In the genomic region with DNA sequence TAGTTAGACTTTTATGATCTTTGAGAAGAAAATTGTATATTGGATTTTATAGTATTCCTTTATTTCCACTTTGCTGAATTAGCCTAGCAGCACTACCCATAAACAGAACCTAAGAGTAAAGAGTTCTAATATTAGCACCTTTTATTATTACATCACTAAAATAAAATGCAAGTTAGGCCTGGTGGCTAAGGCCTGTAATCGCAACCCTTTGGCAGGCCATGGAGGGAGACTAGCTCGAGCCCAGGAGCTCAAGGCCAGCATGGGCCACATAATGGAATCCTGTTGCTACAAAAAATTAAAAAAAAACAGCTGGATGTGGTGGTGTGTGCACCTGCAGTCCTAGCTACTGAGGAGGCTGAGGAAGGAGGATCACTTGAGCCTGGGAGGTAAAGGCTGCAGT, we compare ENCODE assay signal across 15 cellular contexts.
A peak's percentile ranks its signal among the peaks of the same experiment; 100 is the strongest.
DNase-seq lines count a peak whose midpoint lies in the region; ATAC-seq and TF ChIP-seq lines count a peak whose summit lies in the region.
"Had no signal": no experiment of that assay in that cellular context is flagged by ENCODE, and none has a peak within 500 bp of the region (broad histone marks: within the 10 kb centered on the region; RNA-seq: fewer than 3 reads in every experiment).

No MANE protein-coding gene starts in this region.

- no peak overlapping the region for H2BK12ac ChIP-seq in H9 (ENCODE audit: insufficient read length, low read depth, low read length)

- no peaks in the 10 kb centered on the region for H3K4me1 Mint-ChIP-seq in H9

- no peak overlapping the region for H3K4me3 Mint-ChIP-seq in H9

- H4K8ac ChIP-seq in H9 (replicated peaks; ENCODE audit: insufficient read length, low read depth, low read length) = no peak overlapping the region

- no peak overlapping the region for H4K5ac ChIP-seq in H9 (ENCODE audit: insufficient read length, low read depth, low read length)

- H2AFZ ChIP-seq in H9 (ENCODE audit: low read length) = no peak overlapping the region

- no peaks in the 10 kb centered on the region for H3K9me3 Mint-ChIP-seq in H9

- no peak overlapping the region for H3K23ac ChIP-seq in H9 (ENCODE audit: insufficient read length, low read depth, low read length)

- H3K27ac ChIP-seq in H9 (ENCODE audit: insufficient read length, low read depth, low read length) = no peak overlapping the region
- H3K27ac ChIP-seq: BLaER1, Peyer's patch had no signal

- no peak overlapping the region for H2AK5ac ChIP-seq in H9 (ENCODE audit: insufficient read length, low read length)

- no peaks in the 10 kb centered on the region for H3K23me2 ChIP-seq in H9 (ENCODE audit: insufficient read length, low read depth, low read length, poor library complexity, severe bottlenecking)

- no peaks in the 10 kb centered on the region for H3K9me3 ChIP-seq in H9 (ENCODE audit: control insufficient read depth, low read depth, low read length)
- H3K9me3 ChIP-seq: BLaER1, Peyer's patch had no signal

- H2BK15ac ChIP-seq in H9 (ENCODE audit: low read depth, low read length) = no peak overlapping the region

- H3K18ac ChIP-seq in H9 (ENCODE audit: insufficient read length, low read depth, low read length) = no peak overlapping the region

- no CpG with 5 or more reads among the region's 2 CpGs for WGBS in H9 (ENCODE audit: extremely low coverage, insufficient read length, low lambda C conversion rate)

- no peak overlapping the region for H3K27ac Mint-ChIP-seq in H9

- H3K36me3 Mint-ChIP-seq in H9 (ENCODE audit: insufficient read depth in 1 of 3, low read depth in 3 of 3) = no peaks in the 10 kb centered on the region

- ATAC-seq in GM21723 (IDR thresholded peaks at IDR 0.05; ENCODE audit: unreplicated experiment) = no peak
- ATAC-seq in GM21381 (IDR thresholded peaks at IDR 0.05; ENCODE audit: unreplicated experiment) = no peak

- no peak overlapping the region for H3K14ac ChIP-seq in H9 (ENCODE audit: insufficient read depth, low read length)

- no peak overlapping the region for H2BK120ac ChIP-seq in H9 (ENCODE audit: low read depth, low read length, poor library complexity, severe bottlenecking)

- H4K91ac ChIP-seq in H9 (ENCODE audit: insufficient read length, low read depth, low read length) = no peak overlapping the region

- no peaks in the 10 kb centered on the region for H3K79me2 ChIP-seq in H9 (ENCODE audit: insufficient read depth, low read length)

- H3K56ac ChIP-seq in H9 (ENCODE audit: insufficient read length, low read depth, low read length) = no peak overlapping the region

- no peak overlapping the region for H3K9ac ChIP-seq in H9 (ENCODE audit: extremely low read depth, insufficient read length, low read length)
- H3K9ac ChIP-seq: BLaER1 had no signal

- H3K27me3 Mint-ChIP-seq in H9 (ENCODE audit: low read depth) = no peaks in the 10 kb centered on the region

- no peaks in the 10 kb centered on the region for H4K20me1 ChIP-seq in H9 (ENCODE audit: control insufficient read depth, insufficient read depth, insufficient read length)
- H4K20me1 ChIP-seq: BLaER1 had no signal

- no peaks in the 10 kb centered on the region for H3K79me1 ChIP-seq in H9 (ENCODE audit: insufficient read depth, low read depth, low read length, poor library complexity, severe bottlenecking)

- no peak overlapping the region for H2BK5ac ChIP-seq in H9 (ENCODE audit: insufficient read length, low read length)

- no peak overlapping the region for H3K4ac ChIP-seq in H9 (ENCODE audit: low read depth, low read length)

- H3K27me3 ChIP-seq in H9 (ENCODE audit: insufficient read depth, low read length) = no peaks in the 10 kb centered on the region
- H3K27me3 ChIP-seq: BLaER1, Peyer's patch had no signal

- no peak overlapping the region for H3T11ph ChIP-seq in H9 (ENCODE audit: low read length)

- H3K4me2 ChIP-seq in H9 (ENCODE audit: insufficient read depth, insufficient read length, low read length) = no peak overlapping the region
- H3K4me2 ChIP-seq: BLaER1 had no signal

- peak; percentile 52 for TF ChIP-seq CTCF in H9 (conservative IDR thresholded peaks at IDR 0.05)
- peak; percentile 7 for TF ChIP-seq CTCF in epithelial cell of proximal tubule (conservative IDR thresholded peaks at IDR 0.05; ENCODE audit: low read depth, low read length)
- TF ChIP-seq CTCF in retinal pigment epithelial cell (conservative IDR thresholded peaks at IDR 0.05; ENCODE audit: low read depth, low read length) = peak; percentile 12

- H2BK20ac ChIP-seq in H9 (ENCODE audit: low read depth, low read length, poor library complexity, severe bottlenecking) = no peak overlapping the region

- no peaks in the 10 kb centered on the region for H3K4me1 ChIP-seq in H9 (ENCODE audit: insufficient read depth, low read length)
- H3K4me1 ChIP-seq: BLaER1, Peyer's patch had no signal

- DNase-seq in H9 = peak; percentile 36
- peak; percentile 21 for DNase-seq in NAMALWA (ENCODE audit: low spot score)
- no peak for DNase-seq in epithelial cell of proximal tubule (ENCODE audit: low read depth)
- no peak for DNase-seq in retinal pigment epithelial cell (ENCODE audit: low read depth)
- DNase-seq in activated T-cell treated with anti-CD3 and anti-CD28 coated beads for 4 hours = no peak
- DNase-seq: MV-4-11, NCI-H1436, NCI-H2029 treated with DMSO at 0.1 percent for 48 hours, NCI-H510A, NCI-H82, Peyer's patch, SIG-M5 had no signal

- H3K4me3 ChIP-seq in epithelial cell of proximal tubule (ENCODE audit: low read depth, low read length) (no peak overlapping the region), retinal pigment epithelial cell (ENCODE audit: low read length) (no peak overlapping the region)
- H3K4me3 ChIP-seq: BLaER1, Peyer's patch had no signal

Comparison
In these comparisons a context has a peak if more than half of its experiments do, and no peak if none do; other contexts are left out.
1. DNase-seq: peak in H9 (single experiment) and NAMALWA (single experiment); none in epithelial cell of proximal tubule (single experiment), retinal pigment epithelial cell (single experiment) and activated T-cell treated with anti-CD3 and anti-CD28 coated beads for 4 hours (single experiment).
2. Peak in every context shown above with its lines, with median percentiles within 50 percentile points of each other: CTCF ChIP-seq.